Comparison of ENCODE assay signal across 7 cellular contexts in the genomic region with DNA sequence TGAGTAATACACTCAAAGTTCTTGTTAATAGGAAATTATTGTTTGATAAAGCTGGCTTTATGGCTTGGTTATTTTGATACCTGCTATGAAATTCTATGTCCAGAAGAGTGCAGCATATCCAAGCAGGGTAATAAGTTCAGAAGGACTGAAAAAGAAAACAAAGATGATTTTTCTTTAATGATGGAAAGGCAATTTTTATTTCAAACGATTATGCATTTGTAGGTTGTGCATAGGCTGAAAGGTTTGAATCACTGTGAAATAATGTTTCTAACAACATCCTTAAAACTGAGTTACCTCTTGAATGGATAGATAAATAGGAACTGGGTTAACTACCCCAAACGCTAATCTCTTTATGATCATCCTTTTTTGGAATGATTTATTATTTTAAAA. TPM values are rescaled to one million over a fixed set of nuclear protein-coding genes. Genes with fewer than 3 reads are reported as not detected.
DNase-seq lines count a peak whose midpoint lies in the region; ATAC-seq and TF ChIP-seq lines count a peak whose summit lies in the region.

No MANE protein-coding gene starts in this region.

- no peak for TF ChIP-seq POLR2A in adrenal gland (IDR thresholded peaks at IDR 0.05)

- no peaks in the 10 kb centered on the region for H3K36me3 ChIP-seq in adrenal gland (replicated peaks in 1 of 2)
- H3K36me3 ChIP-seq in liver (ENCODE audit: control insufficient read depth in 4 of 4, insufficient read depth in 3 of 4, low read depth in 1 of 4, low read length in 3 of 4) = no peaks in the 10 kb centered on the region

- H3K4me3 ChIP-seq in adrenal gland = peak overlapping the region in 2 of 4 donors; percentile 81 to 94
- peak overlapping the region; percentile 86 to 96 (median 89) for H3K4me3 ChIP-seq in liver (ENCODE audit: low read depth in 1 of 3, low read length in 3 of 3)

- peaks cover 18 to 51% of the 10 kb centered on the region in 2 donors for H3K4me1 ChIP-seq in adrenal gland (replicated peaks in 1 of 2)
- H3K4me1 ChIP-seq in liver (ENCODE audit: control insufficient read depth in 4 of 4, insufficient read depth in 4 of 4, low read length in 3 of 4) = peaks cover 0 to 10% (median 2%) of the 10 kb centered on the region in 4 donors

- TF ChIP-seq CTCF in adrenal gland (IDR thresholded peaks at IDR 0.05) (peak; percentile 31 to 86 (median 56)), liver (IDR thresholded peaks at IDR 0.05; ENCODE audit: low read depth, low read length, missing input control) (peak; percentile 59), omental fat pad (IDR thresholded peaks at IDR 0.05) (no peak)

- H3K9me3 ChIP-seq in adrenal gland (replicated peaks in 1 of 3) (no peaks in the 10 kb centered on the region), liver (ENCODE audit: control insufficient read depth in 4 of 4, low read length in 3 of 4) (no peaks in the 10 kb centered on the region)

- intact Hi-C loops in adrenal gland (cut with DNase I) = no loop called here

- H3K27me3 ChIP-seq in adrenal gland = no peaks in the 10 kb centered on the region
- H3K27me3 ChIP-seq in liver (ENCODE audit: control insufficient read depth in 4 of 4, insufficient read depth in 4 of 4, low read length in 3 of 4) = no peaks in the 10 kb centered on the region

- DNase-seq in GM03348 (ENCODE audit: low spot score) (peak; percentile 50), MV-4-11 (lab: John Stamatoyannopoulos, UW) (peak; percentile 22), adrenal gland (no peak), omental fat pad (ENCODE audit: low spot score) (no peak), 8988T (no peak)
- no peak for DNase-seq in stimulated activated CD8-positive, alpha-beta memory T cell treated with anti-CD3 and anti-CD28 coated beads, Interleukin-4, amount 100 ng/mL, for 48 hours

- no peak for ATAC-seq in omental fat pad (ENCODE audit: low FRiP score)

- peak overlapping the region in 1 of 2 donors; percentile 64 for H3K9ac ChIP-seq in liver (ENCODE audit: low read depth in 1 of 2, low read length in 2 of 2)

- H3K27ac ChIP-seq in adrenal gland = peak overlapping the region; percentile 92 to 99 (median 98)
- H3K27ac ChIP-seq in liver (ENCODE audit: low read depth in 1 of 2, low read length in 2 of 2) = no peak overlapping the region

- WGBS in adrenal gland, 4 donors = 8 to 25% (median 19%) methylated on average over 2 of the region's 2 CpGs
- 32% methylated on average over 2 of the region's 2 CpGs for WGBS in liver

- peak; percentile 85 to 89 for TF ChIP-seq RAD21 in liver (IDR thresholded peaks at IDR 0.05)

TF ChIP-seq in liver, 16 proteins besides CTCF, POLR2A, EP300 and RAD21:
- TF ChIP-seq, protein P1, sequence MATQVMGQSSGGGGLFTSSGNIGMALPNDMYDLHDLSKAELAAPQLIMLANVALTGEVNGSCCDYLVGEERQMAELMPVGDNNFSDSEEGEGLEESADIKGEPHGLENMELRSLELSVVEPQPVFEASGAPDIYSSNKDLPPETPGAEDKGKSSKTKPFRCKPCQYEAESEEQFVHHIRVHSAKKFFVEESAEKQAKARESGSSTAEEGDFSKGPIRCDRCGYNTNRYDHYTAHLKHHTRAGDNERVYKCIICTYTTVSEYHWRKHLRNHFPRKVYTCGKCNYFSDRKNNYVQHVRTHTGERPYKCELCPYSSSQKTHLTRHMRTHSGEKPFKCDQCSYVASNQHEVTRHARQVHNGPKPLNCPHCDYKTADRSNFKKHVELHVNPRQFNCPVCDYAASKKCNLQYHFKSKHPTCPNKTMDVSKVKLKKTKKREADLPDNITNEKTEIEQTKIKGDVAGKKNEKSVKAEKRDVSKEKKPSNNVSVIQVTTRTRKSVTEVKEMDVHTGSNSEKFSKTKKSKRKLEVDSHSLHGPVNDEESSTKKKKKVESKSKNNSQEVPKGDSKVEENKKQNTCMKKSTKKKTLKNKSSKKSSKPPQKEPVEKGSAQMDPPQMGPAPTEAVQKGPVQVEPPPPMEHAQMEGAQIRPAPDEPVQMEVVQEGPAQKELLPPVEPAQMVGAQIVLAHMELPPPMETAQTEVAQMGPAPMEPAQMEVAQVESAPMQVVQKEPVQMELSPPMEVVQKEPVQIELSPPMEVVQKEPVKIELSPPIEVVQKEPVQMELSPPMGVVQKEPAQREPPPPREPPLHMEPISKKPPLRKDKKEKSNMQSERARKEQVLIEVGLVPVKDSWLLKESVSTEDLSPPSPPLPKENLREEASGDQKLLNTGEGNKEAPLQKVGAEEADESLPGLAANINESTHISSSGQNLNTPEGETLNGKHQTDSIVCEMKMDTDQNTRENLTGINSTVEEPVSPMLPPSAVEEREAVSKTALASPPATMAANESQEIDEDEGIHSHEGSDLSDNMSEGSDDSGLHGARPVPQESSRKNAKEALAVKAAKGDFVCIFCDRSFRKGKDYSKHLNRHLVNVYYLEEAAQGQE (IDR thresholded peaks at IDR 0.05) = no peak
- no peak for TF ChIP-seq HNF4G (IDR thresholded peaks at IDR 0.05)
- no peak for TF ChIP-seq TAF1 (conservative IDR thresholded peaks at IDR 0.05)
- TF ChIP-seq JUND (IDR thresholded peaks at IDR 0.05) = no peak
- TF ChIP-seq RXRA (IDR thresholded peaks at IDR 0.05) = no peak
- TF ChIP-seq, protein P2, sequence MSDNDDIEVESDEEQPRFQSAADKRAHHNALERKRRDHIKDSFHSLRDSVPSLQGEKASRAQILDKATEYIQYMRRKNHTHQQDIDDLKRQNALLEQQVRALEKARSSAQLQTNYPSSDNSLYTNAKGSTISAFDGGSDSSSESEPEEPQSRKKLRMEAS (IDR thresholded peaks at IDR 0.05) = no peak
- no peak for TF ChIP-seq FOXA2 (IDR thresholded peaks at IDR 0.05)
- TF ChIP-seq, protein P3, sequence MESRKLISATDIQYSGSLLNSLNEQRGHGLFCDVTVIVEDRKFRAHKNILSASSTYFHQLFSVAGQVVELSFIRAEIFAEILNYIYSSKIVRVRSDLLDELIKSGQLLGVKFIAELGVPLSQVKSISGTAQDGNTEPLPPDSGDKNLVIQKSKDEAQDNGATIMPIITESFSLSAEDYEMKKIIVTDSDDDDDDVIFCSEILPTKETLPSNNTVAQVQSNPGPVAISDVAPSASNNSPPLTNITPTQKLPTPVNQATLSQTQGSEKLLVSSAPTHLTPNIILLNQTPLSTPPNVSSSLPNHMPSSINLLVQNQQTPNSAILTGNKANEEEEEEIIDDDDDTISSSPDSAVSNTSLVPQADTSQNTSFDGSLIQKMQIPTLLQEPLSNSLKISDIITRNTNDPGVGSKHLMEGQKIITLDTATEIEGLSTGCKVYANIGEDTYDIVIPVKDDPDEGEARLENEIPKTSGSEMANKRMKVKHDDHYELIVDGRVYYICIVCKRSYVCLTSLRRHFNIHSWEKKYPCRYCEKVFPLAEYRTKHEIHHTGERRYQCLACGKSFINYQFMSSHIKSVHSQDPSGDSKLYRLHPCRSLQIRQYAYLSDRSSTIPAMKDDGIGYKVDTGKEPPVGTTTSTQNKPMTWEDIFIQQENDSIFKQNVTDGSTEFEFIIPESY (IDR thresholded peaks at IDR 0.05) = no peak
- no peak for TF ChIP-seq YY1 (IDR thresholded peaks at IDR 0.05)
- TF ChIP-seq, protein P4, sequence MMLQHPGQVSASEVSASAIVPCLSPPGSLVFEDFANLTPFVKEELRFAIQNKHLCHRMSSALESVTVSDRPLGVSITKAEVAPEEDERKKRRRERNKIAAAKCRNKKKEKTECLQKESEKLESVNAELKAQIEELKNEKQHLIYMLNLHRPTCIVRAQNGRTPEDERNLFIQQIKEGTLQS (IDR thresholded peaks at IDR 0.05) = no peak
- no peak for TF ChIP-seq HNF4A (conservative IDR thresholded peaks at IDR 0.05)
- TF ChIP-seq EGR1 (IDR thresholded peaks at IDR 0.05; ENCODE audit: low read depth in 2 of 2) = no peak
- TF ChIP-seq SP1 (IDR thresholded peaks at IDR 0.05) = no peak
- no peak for TF ChIP-seq NR2F2 (IDR thresholded peaks at IDR 0.05)
- TF ChIP-seq GABPA (IDR thresholded peaks at IDR 0.05 in 1 of 2, conservative IDR thresholded peaks at IDR 0.05 in 1 of 2) = no peak
- TF ChIP-seq FOXA1 (IDR thresholded peaks at IDR 0.05) = no peak

RNA-seq across cellular contexts. Expression of gene MAN1A1, which starts 1.4 kb away (rescaled TPM):
- total RNA-seq in adrenal gland (100 to 1,000 TPM in 7 of 8 donors, 10 to 100 TPM in 1; 84.4 to 178 (median 129) TPM), liver (100 to 1,000 TPM; 201 to 209 TPM), omental fat pad (100 to 1,000 TPM; 210 to 247 (median 229) TPM)
- polyA plus RNA-seq in adrenal gland (10 to 100 TPM; 11.1 to 67.7 (median 20.8) TPM), liver (10 to 100 TPM; 68.2 to 95.5 TPM)

Comparison
In these comparisons a context has a peak if more than half of its experiments do, and no peak if none do; other contexts are left out.
1. DNase-seq: peak in GM03348 (single experiment) and MV-4-11 (single experiment); none in adrenal gland (0 of 7), stimulated activated CD8-positive, alpha-beta memory T cell treated with anti-CD3 and anti-CD28 coated beads, Interleukin-4, amount 100 ng/mL, for 48 hours (single experiment), omental fat pad (single experiment) and 8988T (single experiment).
2. H3K27ac ChIP-seq: peak in adrenal gland (5 of 5); none in liver (0 of 2).
3. CTCF ChIP-seq: peak in adrenal gland (6 of 6) and liver (single experiment); none in omental fat pad (0 of 3).